Comparison of ENCODE assay signal across 16 cellular contexts in the genomic region with DNA sequence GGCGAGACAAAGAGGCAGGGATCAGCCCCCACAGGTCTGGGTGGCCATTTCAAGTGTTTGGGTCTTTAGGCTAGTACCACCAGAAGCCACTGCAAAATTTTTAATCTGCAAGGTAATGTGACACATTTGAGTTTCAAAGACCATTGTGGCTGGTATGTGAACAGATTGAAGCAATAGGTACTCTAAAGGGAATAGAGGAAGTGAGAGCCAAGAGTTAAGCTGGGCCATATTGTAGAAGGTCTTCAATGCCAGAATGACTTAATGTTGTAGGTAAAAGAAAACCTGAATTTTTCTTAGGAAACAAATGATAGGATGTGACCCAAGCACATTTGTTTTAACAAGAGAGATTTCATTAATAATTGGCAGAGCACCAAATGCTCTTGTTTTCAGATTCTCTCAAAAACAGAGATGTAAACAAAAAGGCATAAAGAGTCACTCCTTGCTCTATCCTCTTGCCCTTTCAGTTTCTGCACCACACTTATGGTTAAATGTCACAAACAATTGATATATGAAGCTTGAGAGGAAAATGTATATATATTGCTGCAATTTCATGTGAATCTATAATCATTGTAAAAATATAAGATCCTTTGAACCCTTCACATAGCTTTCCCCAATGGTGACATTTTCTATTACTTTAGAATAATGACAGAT.
A peak's percentile ranks its signal among the peaks of the same experiment; 100 is the strongest.
DNase-seq lines count a peak whose midpoint lies in the region; ATAC-seq and TF ChIP-seq lines count a peak whose summit lies in the region.
"Had no signal": no experiment of that assay in that cellular context is flagged by ENCODE, and none has a peak within 500 bp of the region (broad histone marks: within the 10 kb centered on the region; RNA-seq: fewer than 3 reads in every experiment).

No MANE protein-coding gene starts in this region.

- TF ChIP-seq POLR2A in stomach (IDR thresholded peaks at IDR 0.05) = no peak

- no peak overlapping the region for H3K27ac ChIP-seq in stomach
- H3K27ac ChIP-seq: BLaER1, HL-60, Peyer's patch had no signal

- H3K36me3 ChIP-seq in stomach = no peaks in the 10 kb centered on the region
- H3K36me3 ChIP-seq: BLaER1, Peyer's patch had no signal

- no peaks in the 10 kb centered on the region for H3K4me1 ChIP-seq in stomach
- H3K4me1 ChIP-seq: BLaER1, Peyer's patch had no signal

- intact Hi-C loops in stomach (cut with DNase I; ENCODE audit: low total_unique reads) = no loop called here

- no peak for TF ChIP-seq EP300 in stomach (IDR thresholded peaks at IDR 0.05)

- DNase-seq in NOMO-1 treated with DMSO at 0.1 percent for 48 hours (lab: John Stamatoyannopoulos, UW; ENCODE audit: unreplicated experiment) = peak; percentile 57
- no peak for DNase-seq in NCI-H2029 treated with DMSO at 0.1 percent for 48 hours (lab: John Stamatoyannopoulos, UW)
- DNase-seq in DMS79 treated with DMSO at 0.1 percent for 48 hours (lab: John Stamatoyannopoulos, UW) = no peak
- DNase-seq in stomach = no peak
- no peak for DNase-seq in DMS 273 treated with DMSO at 0.1 percent for 48 hours (lab: John Stamatoyannopoulos, UW)
- DNase-seq: activated CD4-positive, alpha-beta memory T cell treated with anti-CD3 and anti-CD28 coated beads for 36 hours; activated naive CD4-positive, alpha-beta T cell; effector memory CD4-positive, alpha-beta T cell; naive thymus-derived CD8-positive, alpha-beta T cell; Peyer's patch; right cardiac atrium had no signal

- H3K27me3 ChIP-seq in stomach = peaks cover 0 to 2% (median 0%) of the 10 kb centered on the region in 3 donors
- H3K27me3 ChIP-seq: BLaER1, Peyer's patch had no signal

- ATAC-seq in GM18870 (IDR thresholded peaks at IDR 0.05; ENCODE audit: unreplicated experiment) = peak; percentile 88
- peak; percentile 84 for ATAC-seq in GM21447 (IDR thresholded peaks at IDR 0.05; ENCODE audit: unreplicated experiment)
- ATAC-seq in HG03097 (IDR thresholded peaks at IDR 0.05; ENCODE audit: low FRiP score, unreplicated experiment) = peak; percentile 83
- ATAC-seq: naive thymus-derived CD8-positive, alpha-beta T cell; right cardiac atrium had no signal

- 84 to 93% (median 87%) methylated on average over 1 of the region's 1 CpG for WGBS in stomach, 5 donors

- no peak overlapping the region for H3K4me3 ChIP-seq in stomach
- H3K4me3 ChIP-seq: BLaER1, Peyer's patch had no signal

- H3K9me3 ChIP-seq in stomach = no peaks in the 10 kb centered on the region
- H3K9me3 ChIP-seq: BLaER1, Peyer's patch had no signal

- no peak for TF ChIP-seq CTCF in stomach (IDR thresholded peaks at IDR 0.05)
